ENCODE assay signal across 27 cellular contexts in genomic region chr4:67380154-67380553, GRCh38.
"Had no signal": no experiment of that assay in that cellular context is flagged by ENCODE, and none has a peak within 500 bp of the region (broad histone marks: within the 10 kb centered on the region; RNA-seq: fewer than 3 reads in every experiment).

No MANE protein-coding gene starts in this region.

- H3K27me3 ChIP-seq: adrenal gland, ascending aorta, body of pancreas, brain microvascular endothelial cell, breast epithelium, cardiac muscle cell had no signal

- H3K9me3 ChIP-seq: adrenal gland, ascending aorta, body of pancreas, breast epithelium had no signal

- H3K4me1 ChIP-seq: ascending aorta, body of pancreas, breast epithelium had no signal

- DNase-seq: activated effector memory CD4-positive, alpha-beta T cell treated with anti-CD3 and anti-CD28 coated beads, Interleukin-2, amount 50 U/mL, for 16 hours; activated effector memory CD4-positive, alpha-beta T cell treated with Interleukin-2 at 50 U/mL for 16 hours; activated naive CD4-positive, alpha-beta T cell; activated naive CD4-positive, alpha-beta T cell treated with anti-CD3 and anti-CD28 coated beads for 36 hours; activated naive CD4-positive, alpha-beta T cell treated with anti-CD3 and anti-CD28 coated beads, Interleukin-2, amount 10 ng/mL, durations not matched to agents 7 days and 5 days; activated naive CD4-positive, alpha-beta T cell treated with anti-CD3 and anti-CD28 coated beads, Interleukin-2, amount 50 U/mL, for 16 hours; activated naive CD4-positive, alpha-beta T cell treated with Interleukin-2 at 50 U/mL for 16 hours; activated naive CD8-positive, alpha-beta T cell treated with anti-CD3 and anti-CD28 coated beads for 36 hours; activated naive CD8-positive, alpha-beta T cell treated with anti-CD3 and anti-CD28 coated beads, Interleukin-2, amount 10 ng/mL, durations not matched to agents 7 days and 5 days; activated naive CD8-positive, alpha-beta T cell treated with anti-CD3 and anti-CD28 coated beads, Interleukin-2, amount 50 U/mL, for 24 hours; activated T-cell treated with anti-CD3 and anti-CD28 coated beads for 4 hours; activated T-cell treated with anti-CD3 and anti-CD28 coated beads, Interleukin-2, amount 50 U/mL, for 1 hour; activated T-cell treated with anti-CD3 and anti-CD28 coated beads, Interleukin-2, amount 50 U/mL, for 24 hours; activated T-cell treated with anti-CD3 and anti-CD28 coated beads, Interleukin-2, amount 50 U/mL, for 4 hours; activated T-cell treated with anti-CD3 and anti-CD28 coated beads, Interleukin-2, amount 50 U/mL, for 48 hours; activated T-cell treated with anti-CD3 and anti-CD28 coated beads, Interleukin-2, amount 50 U/mL, for 72 hours; adrenal gland; amniotic stem cell; anterior cingulate cortex; body of pancreas; brain microvascular endothelial cell; caudate nucleus; central memory CD4-positive, alpha-beta T cell; cerebellar nuclear complex had no signal

- H3K36me3 ChIP-seq: adrenal gland, ascending aorta, brain microvascular endothelial cell, breast epithelium, cardiac muscle cell had no signal

- H3K4me3 ChIP-seq: adrenal gland, ascending aorta, body of pancreas, breast epithelium, cardiac muscle cell had no signal

- H3K27ac ChIP-seq: adrenal gland, ascending aorta, body of pancreas, brain microvascular endothelial cell, breast epithelium, cardiac muscle cell had no signal
